ENCODE assay signal across 14 cellular contexts in the genomic region with DNA sequence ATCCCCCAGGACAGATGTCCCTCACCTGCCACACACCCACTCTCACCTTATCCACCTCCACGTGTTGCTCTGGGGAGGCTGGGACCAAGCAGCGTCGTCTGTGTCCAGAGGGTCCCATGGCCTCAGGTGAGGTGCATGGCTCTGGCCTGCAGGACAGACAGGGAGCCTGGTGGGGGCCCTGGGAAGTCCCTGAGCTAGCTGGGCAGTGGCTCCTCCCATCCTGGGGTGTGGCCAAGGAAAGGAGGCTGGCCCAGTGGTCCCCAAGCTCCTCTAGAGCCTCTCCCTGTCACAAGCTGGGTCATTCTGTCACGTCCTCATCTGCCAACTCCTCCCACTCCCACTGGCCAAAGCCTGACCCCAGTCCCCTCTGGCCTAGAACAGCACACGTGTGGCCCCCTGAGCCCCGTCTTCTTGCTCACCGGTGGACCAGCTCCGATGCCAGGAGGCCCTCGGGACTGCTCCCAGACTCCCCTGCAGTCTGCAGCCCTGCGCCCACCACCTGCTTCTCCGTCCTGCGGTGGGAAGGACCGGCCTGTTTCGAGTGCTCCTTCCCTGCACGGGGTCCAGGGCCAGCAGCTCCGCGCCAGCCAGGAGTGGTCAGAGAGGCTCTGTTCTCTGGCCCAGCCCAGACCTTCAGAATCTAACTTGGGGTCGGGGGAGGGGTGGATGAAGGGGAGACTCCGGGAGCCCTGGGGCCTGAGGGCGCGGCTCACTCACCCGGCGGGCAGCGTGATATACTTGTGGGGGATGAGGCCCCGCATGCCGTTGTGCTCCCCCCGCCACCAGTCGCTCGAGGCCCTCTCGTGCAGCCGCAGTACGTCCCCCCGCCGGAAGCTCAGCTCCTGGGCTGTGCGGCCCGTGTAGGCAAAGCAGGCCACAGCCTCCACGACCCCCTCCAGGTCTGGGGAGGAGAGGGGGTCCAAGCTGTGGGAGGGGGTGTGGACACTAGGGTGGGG. TPM values are rescaled to one million over a fixed set of nuclear protein-coding genes. Genes with fewer than 3 reads are reported as not detected.
DNase-seq lines count a peak whose midpoint lies in the region; ATAC-seq, FAIRE-seq and TF ChIP-seq lines count a peak whose summit lies in the region.
"Had no signal": no experiment of that assay in that cellular context is flagged by ENCODE, and none has a peak within 500 bp of the region (broad histone marks: within the 10 kb centered on the region; RNA-seq: fewer than 3 reads in every experiment).

No MANE protein-coding gene starts in this region.

- CTCF ChIA-PET in GM10248 (lab: Yijun Ruan, JAX): interaction anchor here (1.1 to 3.6 kb wide), 3 partner anchors 13 to 38 kb away, joined by 3 to 26 read pairs (median 3); partner anchors contain the start of gene RENBP

- no peaks in the 10 kb centered on the region for H3K36me3 ChIP-seq in gastroesophageal sphincter

- TF ChIP-seq CTCF in GM10248 (IDR thresholded peaks at IDR 0.05; ENCODE audit: control extremely low read depth, extremely low read depth, low read depth, missing control alignments) (no peak), gastroesophageal sphincter (IDR thresholded peaks at IDR 0.05) (no peak)

- ATAC-seq in HG02798 (IDR thresholded peaks at IDR 0.05; ENCODE audit: poor library complexity, unreplicated experiment) (peak; percentile 57), gastroesophageal sphincter (no peak)

- FAIRE-seq in urothelium cell line (lab: Jason Lieb, UNC): no peak
- FAIRE-seq: islet of Langerhans had no signal

- 40% methylated on average over 1 of the region's 37 CpGs; no CpG with 5 or more reads in 1 of the 2 donors for WGBS in gastroesophageal sphincter (ENCODE audit: low coverage in 1 of 2), 2 donors

- no peaks in the 10 kb centered on the region for H3K27me3 ChIP-seq in gastroesophageal sphincter

- H3K4me1 ChIP-seq in gastroesophageal sphincter: peaks cover 0 to 4% (median under 1%) of the 10 kb centered on the region in 3 donors

- H3K9me3 ChIP-seq in gastroesophageal sphincter: no peaks in the 10 kb centered on the region

- H3K27ac ChIP-seq in gastroesophageal sphincter: no peak overlapping the region
- H3K27ac ChIP-seq: SK-N-MC had no signal

- TF ChIP-seq POLR2A in gastroesophageal sphincter (IDR thresholded peaks at IDR 0.05): no peak

- peak; percentile 50 for DNase-seq in GM10248 (ENCODE audit: extremely low spot score)
- DNase-seq in cerebellum (ENCODE audit: low spot score): peak; percentile 74
- DNase-seq in urothelium cell line (ENCODE audit: low spot score): no peak
- no peak for DNase-seq in activated CD8-positive, alpha-beta memory T cell treated with anti-CD3 and anti-CD28 coated beads, Interleukin-2, amount 50 U/mL, for 48 hours
- DNase-seq: anterior cingulate cortex; DMS79; NCI-H2029 treated with DMSO at 0.1 percent for 48 hours; stimulated activated CD4-positive, alpha-beta T cell treated with anti-CD3 and anti-CD28 coated beads, Interleukin-4, amount 100 ng/mL, for 4 hours had no signal

- H3K4me3 ChIP-seq in gastroesophageal sphincter: no peak overlapping the region
- H3K4me3 ChIP-seq: SK-N-MC had no signal

- POLR2A ChIA-PET in GM10248 (lab: Yijun Ruan, JAX): no interaction called here

- no peak for TF ChIP-seq EP300 in gastroesophageal sphincter (IDR thresholded peaks at IDR 0.05)

RNA-seq across cellular contexts. Expression of gene AVPR2, which starts 4.8 kb away (rescaled TPM):
- not detected for total RNA-seq in cerebellum
- total RNA-seq in gastroesophageal sphincter: 1 to 10 TPM in 3 of 4 donors, under 1 TPM in 1; 0.81 to 7.9 (median 3.8) TPM
- total RNA-seq: HT1080, temporal lobe had no signal

RNA-seq across cellular contexts. Expression of gene ARHGAP4, which starts 16.8 kb away (rescaled TPM):
- total RNA-seq in cerebellum: 9.3 TPM
- total RNA-seq in gastroesophageal sphincter: 10 to 100 TPM; 10.9 to 26.0 (median 18.1) TPM

RNA-seq across cellular contexts. Expression of gene L1CAM, which starts 23.3 kb away (rescaled TPM):
- total RNA-seq in cerebellum (107 TPM), gastroesophageal sphincter (10 to 100 TPM; 16.2 to 53.3 (median 26.7) TPM)

RNA-seq across cellular contexts. Expression of gene NAA10, which starts 25.5 kb away (rescaled TPM):
- 21.6 TPM for total RNA-seq in cerebellum
- total RNA-seq in gastroesophageal sphincter: 100 to 1,000 TPM in 1 of 4 donors, 10 to 100 TPM in 3; 68.3 to 103 (median 89.2) TPM

RNA-seq across cellular contexts. Expression of gene RENBP, which starts 35.1 kb away (rescaled TPM):
- total RNA-seq in cerebellum (2.6 TPM), gastroesophageal sphincter (10 to 100 TPM in 3 of 4 donors, 1 to 10 TPM in 1; 8.1 to 15.0 (median 12.5) TPM)

Comparison
In these comparisons a context has a peak if more than half of its experiments do, and no peak if none do; other contexts are left out.
1. DNase-seq: peak in GM10248 (single experiment) and cerebellum (single experiment); none in urothelium cell line (single experiment) and activated CD8-positive, alpha-beta memory T cell treated with anti-CD3 and anti-CD28 coated beads, Interleukin-2, amount 50 U/mL, for 48 hours (single experiment).